ENCODE assay signal across 1 cellular context in the genomic region with DNA sequence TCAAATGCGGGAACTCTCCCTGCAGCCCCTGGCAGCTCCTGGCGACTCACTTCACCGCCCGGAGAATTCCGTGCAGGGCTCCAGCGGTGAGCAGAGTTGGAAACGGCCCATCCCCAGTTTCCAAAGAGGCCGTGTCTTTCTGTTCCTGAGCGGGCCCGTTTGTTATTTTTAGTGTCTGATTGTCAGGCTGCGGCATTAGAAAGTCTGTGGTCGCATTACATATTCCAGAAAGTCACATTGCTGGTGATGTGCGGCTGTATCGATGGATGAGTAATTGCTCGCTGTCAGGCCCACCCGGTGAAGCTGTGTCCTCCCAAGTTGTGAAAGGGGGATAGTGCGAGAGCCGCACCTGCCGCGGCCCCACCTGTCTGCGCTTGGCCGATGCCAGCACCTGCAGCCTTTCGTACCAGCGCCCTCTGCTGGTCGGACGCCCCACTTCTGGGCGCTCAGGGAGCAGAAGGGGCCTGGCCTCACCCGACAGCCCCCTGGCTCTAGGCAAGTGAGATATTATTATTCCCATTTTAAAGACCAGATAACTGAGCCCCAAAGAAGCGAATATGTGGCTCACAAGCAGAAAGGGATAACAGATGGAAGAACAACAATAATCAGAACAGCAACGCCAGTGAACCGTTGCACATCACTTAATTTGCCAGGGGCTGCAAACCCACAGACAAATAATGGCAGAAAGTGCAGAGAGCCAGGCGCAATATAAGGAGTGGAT.
TF ChIP-seq lines count a peak whose summit lies in the region.

No MANE protein-coding gene starts in this region.

TF ChIP-seq in liver, 16 proteins besides CTCF, POLR2A, EP300 and RAD21 (continued from another document):
- TF ChIP-seq, protein P1, sequence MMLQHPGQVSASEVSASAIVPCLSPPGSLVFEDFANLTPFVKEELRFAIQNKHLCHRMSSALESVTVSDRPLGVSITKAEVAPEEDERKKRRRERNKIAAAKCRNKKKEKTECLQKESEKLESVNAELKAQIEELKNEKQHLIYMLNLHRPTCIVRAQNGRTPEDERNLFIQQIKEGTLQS (IDR thresholded peaks at IDR 0.05) = no peak
